28 cellular contexts compared by ENCODE assay signal in genomic region chr6:144066255-144066654, GRCh38.
"Had no signal": no experiment of that assay in that cellular context is flagged by ENCODE, and none has a peak within 500 bp of the region (broad histone marks: within the 10 kb centered on the region; RNA-seq: fewer than 3 reads in every experiment).

No MANE protein-coding gene starts in this region.

- H3K27ac ChIP-seq: ascending aorta, brain microvascular endothelial cell, testis had no signal

- FAIRE-seq: endothelial cell of umbilical vein, keratinocyte had no signal

- H3K36me3 Mint-ChIP-seq: WTC11 had no signal

- H3K27me3 ChIP-seq: ascending aorta, testis had no signal

- H3K4me3 ChIP-seq: ascending aorta, testis had no signal

- DNase-seq: activated CD4-positive, alpha-beta memory T cell treated with anti-CD3 and anti-CD28 coated beads, Interleukin-2, amount 10 ng/mL, durations not matched to agents 7 days and 5 days; activated CD4-positive, alpha-beta T cell treated with anti-CD3 and anti-CD28 coated beads for 1 hour; activated CD4-positive, alpha-beta T cell treated with anti-CD3 and anti-CD28 coated beads, Interleukin-2, amount 10 ng/mL, durations not matched to agents 7 days and 5 days; activated effector memory CD4-positive, alpha-beta T cell treated with anti-CD3 and anti-CD28 coated beads, Interleukin-2, amount 50 U/mL, for 16 hours; activated naive CD4-positive, alpha-beta T cell treated with anti-CD3 and anti-CD28 coated beads for 36 hours; activated naive CD8-positive, alpha-beta T cell treated with anti-CD3 and anti-CD28 coated beads, Interleukin-2, amount 10 ng/mL, durations not matched to agents 7 days and 5 days; brain microvascular endothelial cell; cortex of kidney; head of caudate nucleus; hippocampal formation; left cardiac atrium; left ventricle myocardium superior; mammary epithelial cell; midbrain; naive thymus-derived CD4-positive, alpha-beta T cell; right cardiac atrium; stimulated activated CD4-positive, alpha-beta T cell treated with anti-CD3 and anti-CD28 coated beads, Interleukin-15, amount 100 ng/mL, for 24 hours; stimulated activated CD4-positive, alpha-beta T cell treated with anti-CD3 and anti-CD28 coated beads, Interleukin-2, amount 100 ng/mL, for 24 hours; stimulated activated naive CD8-positive, alpha-beta T cell treated with anti-CD3 and anti-CD28 coated beads, Interleukin-15, Interleukin-2, amounts not matched to agents 100 U/mL and 50 U/mL, for 24 hours; SW 1271; T1000; testis; transverse colon had no signal

- ATAC-seq: left cardiac atrium; left ventricle myocardium superior; naive thymus-derived CD4-positive, alpha-beta T cell; right cardiac atrium; stimulated activated naive CD8-positive, alpha-beta T cell treated with anti-CD3 and anti-CD28 coated beads, Interleukin-15, Interleukin-2, amounts not matched to agents 100 U/mL and 50 U/mL, for 24 hours; WTC11 had no signal

- H3K36me3 ChIP-seq: ascending aorta, brain microvascular endothelial cell, transverse colon had no signal

- H3K9me3 Mint-ChIP-seq: activated CD4-positive, alpha-beta memory T cell treated with anti-CD3 and anti-CD28 coated beads, Interleukin-2, amount 10 ng/mL, durations not matched to agents 7 days and 5 days; activated naive CD4-positive, alpha-beta T cell treated with anti-CD3 and anti-CD28 coated beads for 36 hours; activated naive CD8-positive, alpha-beta T cell treated with anti-CD3 and anti-CD28 coated beads, Interleukin-2, amount 10 ng/mL, durations not matched to agents 7 days and 5 days; T-helper 1 cell treated with Interleukin-12 subunit alpha and Interleukin-12 subunit beta and Interleukin-4 antibody, amounts not matched to agents 30 μg/mL and 1 μg/mL, for 36 hours; WTC11 had no signal

- H3K27ac Mint-ChIP-seq: activated CD4-positive, alpha-beta memory T cell treated with anti-CD3 and anti-CD28 coated beads, Interleukin-2, amount 10 ng/mL, durations not matched to agents 7 days and 5 days; activated CD4-positive, alpha-beta T cell treated with anti-CD3 and anti-CD28 coated beads, Interleukin-2, amount 10 ng/mL, durations not matched to agents 7 days and 5 days; activated naive CD4-positive, alpha-beta T cell treated with anti-CD3 and anti-CD28 coated beads for 36 hours; activated naive CD8-positive, alpha-beta T cell treated with anti-CD3 and anti-CD28 coated beads, Interleukin-2, amount 10 ng/mL, durations not matched to agents 7 days and 5 days; WTC11 had no signal

- H3K4me3 Mint-ChIP-seq: activated naive CD4-positive, alpha-beta T cell treated with anti-CD3 and anti-CD28 coated beads for 36 hours; WTC11 had no signal

- H3K9me3 ChIP-seq: ascending aorta, testis, transverse colon had no signal
